Comparison of ENCODE assay signal across 2 cellular contexts in genomic region chr5:132500244-132500930, GRCh38.
TF ChIP-seq lines count a peak whose summit lies in the region.

No MANE protein-coding gene starts in this region.

TF ChIP-seq in HEK293, 187 proteins besides CTCF, POLR2A, EP300 and RAD21:
- TF ChIP-seq ZSCAN30 (tag by site-specific recombination; IDR thresholded peaks at IDR 0.05) (no peak), ZNF292 (tag by site-specific recombination; IDR thresholded peaks at IDR 0.05; ENCODE audit: borderline replicate concordance, low read depth) (no peak), GLIS2 (tag by site-specific recombination; IDR thresholded peaks at IDR 0.05) (no peak), ZNF10 (tag by site-specific recombination; IDR thresholded peaks at IDR 0.05) (peak; percentile 43; the same call in 1 of the 2 replicates), ZNF155 (tag by site-specific recombination; IDR thresholded peaks at IDR 0.05) (no peak), ZNF76 (tag by site-specific recombination; IDR thresholded peaks at IDR 0.05; ENCODE audit: borderline replicate concordance, low read depth) (no peak), ZNF530 (tag by site-specific recombination; IDR thresholded peaks at IDR 0.05; ENCODE audit: low read depth) (no peak), ZNF768 (tag by site-specific recombination; IDR thresholded peaks at IDR 0.05) (no peak)

TF ChIP-seq in K562, 482 proteins besides CTCF, POLR2A, EP300 and RAD21:
- TF ChIP-seq ZNF740 (CRISPR knock-in tag; IDR thresholded peaks at IDR 0.05), result no peak
- TF ChIP-seq ZNF740 (tag; IDR thresholded peaks at IDR 0.05), result 0 out of 4 replicates have a peak, but pooled peaks of 1 of the 2 experiments have one; percentile 22
- TF ChIP-seq MTF1 (CRISPR knock-in tag; IDR thresholded peaks at IDR 0.05; ENCODE audit: borderline replicate concordance), result no peak
- 0 out of 2 replicates have a peak, but pooled peaks have one; percentile 2 for TF ChIP-seq ZFX (CRISPR knock-in tag; IDR thresholded peaks at IDR 0.05)
- TF ChIP-seq MBD2 (IDR thresholded peaks at IDR 0.05; ENCODE audit: borderline replicate concordance, low read depth), result no peak
- no peak for TF ChIP-seq MTA2 (IDR thresholded peaks at IDR 0.05; ENCODE audit: low read depth)
- TF ChIP-seq ZNF76 (CRISPR knock-in tag; IDR thresholded peaks at IDR 0.05; ENCODE audit: borderline replicate concordance), result no peak
